ENCODE assay signal across 14 cellular contexts in genomic region chr1:8425781-8426161, GRCh38.
A peak's percentile ranks its signal among the peaks of the same experiment; 100 is the strongest.
DNase-seq lines count a peak whose midpoint lies in the region; ATAC-seq and TF ChIP-seq lines count a peak whose summit lies in the region.
"Had no signal": no experiment of that assay in that cellular context is flagged by ENCODE, and none has a peak within 500 bp of the region (broad histone marks: within the 10 kb centered on the region; RNA-seq: fewer than 3 reads in every experiment).

No MANE protein-coding gene starts in this region.

- H2AFZ ChIP-seq in Karpas-422 (ENCODE audit: low read length): no peak overlapping the region

- no peaks in the 10 kb centered on the region for H3K9me3 ChIP-seq in Karpas-422 (ENCODE audit: low read length)
- H3K9me3 ChIP-seq in endodermal cell (ENCODE audit: control insufficient read depth, low read length): no peaks in the 10 kb centered on the region
- H3K9me3 ChIP-seq in sigmoid colon: no peaks in the 10 kb centered on the region
- H3K9me3 ChIP-seq: adrenal gland, MG63, SJSA1 had no signal

- no peaks in the 10 kb centered on the region for H3K27me3 Mint-ChIP-seq in T-helper 2 cell treated with Interferon-gamma antibody and Interleukin-4, amounts not matched to agents 5 μg/mL and 100 μg/mL, for 36 hours (ENCODE audit: low read depth)
- H3K27me3 Mint-ChIP-seq in endodermal cell (ENCODE audit: insufficient read depth): no peaks in the 10 kb centered on the region

- intact Hi-C loops in sigmoid colon (cut with DNase I): no loop called here

- H3K4me1 ChIP-seq in Karpas-422 (ENCODE audit: low read length): peaks cover 73% of the 10 kb centered on the region
- H3K4me1 ChIP-seq in endodermal cell (ENCODE audit: control insufficient read depth, insufficient read depth, low read length): no peaks in the 10 kb centered on the region
- peaks cover 0 to 55% (median 32%) of the 10 kb centered on the region in 4 donors for H3K4me1 ChIP-seq in sigmoid colon

- no peak overlapping the region for H3K27ac Mint-ChIP-seq in T-helper 2 cell treated with Interferon-gamma antibody and Interleukin-4, amounts not matched to agents 5 μg/mL and 100 μg/mL, for 36 hours
- H3K27ac Mint-ChIP-seq in endodermal cell: peak overlapping the region; percentile 94

- peaks cover 16% of the 10 kb centered on the region for H3K36me3 Mint-ChIP-seq in T-helper 2 cell treated with Interferon-gamma antibody and Interleukin-4, amounts not matched to agents 5 μg/mL and 100 μg/mL, for 36 hours (ENCODE audit: low read depth)
- H3K36me3 Mint-ChIP-seq in endodermal cell (ENCODE audit: low read depth): peaks cover 4% of the 10 kb centered on the region

- 0 out of 2 replicates have a peak, but pooled peaks cover 1% of the 10 kb centered on the region for H4K20me1 ChIP-seq in Karpas-422 (ENCODE audit: insufficient read depth, low read depth, low read length)

- DNase-seq in T-helper 2 cell treated with Interferon-gamma antibody and Interleukin-4, amounts not matched to agents 5 μg/mL and 100 μg/mL, for 36 hours (ENCODE audit: low spot score): no peak
- no peak for DNase-seq in T-helper 2 cell
- no peak for DNase-seq in Karpas-422
- DNase-seq in endodermal cell: no peak
- DNase-seq in sigmoid colon: no peak
- DNase-seq in anterior cingulate cortex (lab: John Stamatoyannopoulos, UW): no peak
- DNase-seq in NCI-H1417 treated with DMSO at 0.1 percent for 48 hours (lab: John Stamatoyannopoulos, UW): no peak
- DNase-seq: adrenal gland, MG63, WERI-Rb-1 had no signal

- H3K4me2 ChIP-seq in Karpas-422 (ENCODE audit: low read depth, low read length, poor library complexity, severe bottlenecking): peak overlapping the region; percentile 86

- H3K36me3 ChIP-seq in Karpas-422 (ENCODE audit: insufficient read depth, low read length) (peaks cover 13% of the 10 kb centered on the region), endodermal cell (ENCODE audit: control insufficient read depth, insufficient read depth, low read length) (peaks cover 12% of the 10 kb centered on the region), sigmoid colon (no peaks in the 10 kb centered on the region)

- WGBS in endodermal cell (ENCODE audit: insufficient coverage in 1 of 2, insufficient read length in 1 of 2), 2 experiments: 87 to 94% methylated on average over 2 to 3 of the region's 3 CpGs
- WGBS in sigmoid colon, 2 donors: 94 to 96% methylated on average over 3 of the region's 3 CpGs

- TF ChIP-seq CTCF in endodermal cell (conservative IDR thresholded peaks at IDR 0.05): no peak
- TF ChIP-seq CTCF in sigmoid colon (IDR thresholded peaks at IDR 0.05): no peak

- H3K9me2 ChIP-seq in Karpas-422 (replicated peaks; ENCODE audit: insufficient read depth, low read length): no peaks in the 10 kb centered on the region

- peak overlapping the region; percentile 81 for H3K9ac ChIP-seq in Karpas-422 (ENCODE audit: low read length)
- no peak overlapping the region for H3K9ac ChIP-seq in endodermal cell (ENCODE audit: extremely low read depth, low read length, poor library complexity, severe bottlenecking)

- no peak for TF ChIP-seq EP300 in sigmoid colon (IDR thresholded peaks at IDR 0.05)

- H3K27ac ChIP-seq in Karpas-422 (ENCODE audit: low read length) (peak overlapping the region; percentile 100), endodermal cell (ENCODE audit: low read depth, low read length) (no peak overlapping the region), sigmoid colon (peak overlapping the region in 3 of 4 donors; percentile 96 to 100 (median 99))
- H3K27ac ChIP-seq: SJSA1, WERI-Rb-1 had no signal

- no peaks in the 10 kb centered on the region for H3K9me3 Mint-ChIP-seq in T-helper 2 cell treated with Interferon-gamma antibody and Interleukin-4, amounts not matched to agents 5 μg/mL and 100 μg/mL, for 36 hours
- no peaks in the 10 kb centered on the region for H3K9me3 Mint-ChIP-seq in endodermal cell

- H3K27me3 ChIP-seq in Karpas-422 (ENCODE audit: low read length) (no peaks in the 10 kb centered on the region), endodermal cell (ENCODE audit: control insufficient read depth, insufficient read depth, low read length, poor library complexity, severe bottlenecking) (no peaks in the 10 kb centered on the region), sigmoid colon (no peaks in the 10 kb centered on the region)
- H3K27me3 ChIP-seq: adrenal gland, MG63, SJSA1 had no signal

- H3K4me3 Mint-ChIP-seq in T-helper 2 cell treated with Interferon-gamma antibody and Interleukin-4, amounts not matched to agents 5 μg/mL and 100 μg/mL, for 36 hours: peak overlapping the region; percentile 21
- H3K4me3 Mint-ChIP-seq in endodermal cell: no peak overlapping the region

- ATAC-seq in HG03432 (IDR thresholded peaks at IDR 0.05; ENCODE audit: unreplicated experiment): no peak
- ATAC-seq: HCT116, sciatic nerve had no signal

- TF ChIP-seq POLR2A in sigmoid colon (IDR thresholded peaks at IDR 0.05): no peak

- H3K79me2 ChIP-seq in Karpas-422 (ENCODE audit: low read length): peaks cover 45% of the 10 kb centered on the region

- H3K4me3 ChIP-seq in Karpas-422 (ENCODE audit: low read length) (peak overlapping the region; percentile 70; the same call in 1 of the 2 replicates), endodermal cell (ENCODE audit: low read length) (peak overlapping the region; percentile 44), sigmoid colon (no peak overlapping the region)
- H3K4me3 ChIP-seq: adrenal gland, MG63, SJSA1 had no signal

- peaks cover 56% of the 10 kb centered on the region for H3K4me1 Mint-ChIP-seq in T-helper 2 cell treated with Interferon-gamma antibody and Interleukin-4, amounts not matched to agents 5 μg/mL and 100 μg/mL, for 36 hours (ENCODE audit: low read depth)
- peaks cover 24% of the 10 kb centered on the region for H3K4me1 Mint-ChIP-seq in endodermal cell

Comparison
In these comparisons a context has a peak if more than half of its experiments do, and no peak if none do; other contexts are left out.
1. H3K4me3 ChIP-seq: peak in Karpas-422 (single experiment) and endodermal cell (single experiment); none in sigmoid colon (0 of 4).